1 cellular context compared by ENCODE assay signal in the genomic region with DNA sequence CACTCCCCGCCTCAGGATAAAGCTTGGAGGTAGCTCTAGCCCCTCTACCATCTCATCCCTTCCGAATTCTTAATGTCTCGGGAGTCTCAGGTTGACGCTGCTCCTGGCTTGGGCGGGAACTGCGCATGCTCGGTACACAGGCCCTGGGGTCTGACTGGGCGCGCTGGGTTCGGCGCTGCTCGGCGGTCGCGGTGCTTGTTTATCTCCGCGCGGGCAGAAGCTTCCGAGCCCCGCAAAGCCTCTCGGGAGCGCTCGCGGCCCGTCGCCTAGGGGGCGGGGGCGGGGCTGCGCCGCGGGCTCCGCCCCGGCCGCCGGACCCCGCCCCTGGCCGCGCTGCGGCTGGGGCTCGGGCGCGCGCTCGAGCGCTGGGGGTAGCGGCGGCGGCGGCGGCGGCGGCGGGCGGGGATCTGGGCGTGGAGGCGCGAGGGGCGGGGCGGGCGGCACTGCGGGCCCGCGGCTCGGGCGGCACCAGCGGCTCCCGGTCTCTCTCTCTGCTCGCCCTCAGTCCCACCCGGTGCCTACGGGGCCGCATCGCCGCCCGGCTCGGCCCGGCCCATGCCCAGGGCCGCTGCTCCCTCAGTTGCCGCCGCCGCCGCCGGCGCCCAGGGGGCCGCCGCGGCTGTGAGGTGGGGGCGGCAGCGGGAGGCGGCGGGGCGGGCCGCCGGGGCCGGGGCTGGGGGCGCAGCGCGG.
TF ChIP-seq lines count a peak whose summit lies in the region.

A gene (plus strand): TSS at position 443 of the 690 bp plus-strand sequence. CDS start 302 bp downstream, outside the sequence.

TF ChIP-seq in A549, 52 proteins besides CTCF, POLR2A, EP300 and RAD21 (continued from another document):
- TF ChIP-seq, protein P1, sequence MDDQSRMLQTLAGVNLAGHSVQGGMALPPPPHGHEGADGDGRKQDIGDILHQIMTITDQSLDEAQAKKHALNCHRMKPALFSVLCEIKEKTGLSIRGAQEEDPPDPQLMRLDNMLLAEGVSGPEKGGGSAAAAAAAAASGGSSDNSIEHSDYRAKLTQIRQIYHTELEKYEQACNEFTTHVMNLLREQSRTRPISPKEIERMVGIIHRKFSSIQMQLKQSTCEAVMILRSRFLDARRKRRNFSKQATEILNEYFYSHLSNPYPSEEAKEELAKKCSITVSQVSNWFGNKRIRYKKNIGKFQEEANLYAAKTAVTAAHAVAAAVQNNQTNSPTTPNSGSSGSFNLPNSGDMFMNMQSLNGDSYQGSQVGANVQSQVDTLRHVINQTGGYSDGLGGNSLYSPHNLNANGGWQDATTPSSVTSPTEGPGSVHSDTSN (IDR thresholded peaks at IDR 0.05): no peak
- no peak for TF ChIP-seq RFX5 (IDR thresholded peaks at IDR 0.05)
